Comparison of ENCODE assay signal across 9 cellular contexts in genomic region chr3:69058180-69058946, GRCh38. TPM values are rescaled to one million over a fixed set of nuclear protein-coding genes. Genes with fewer than 3 reads are reported as not detected.
DNase-seq lines count a peak whose midpoint lies in the region; ATAC-seq and TF ChIP-seq lines count a peak whose summit lies in the region.
"Had no signal": no experiment of that assay in that cellular context is flagged by ENCODE, and none has a peak within 500 bp of the region (broad histone marks: within the 10 kb centered on the region; RNA-seq: fewer than 3 reads in every experiment).

No MANE protein-coding gene starts in this region.

- H3K4me3 Mint-ChIP-seq in immature natural killer cell (peak overlapping the region; percentile 37 to 78 (median 74)), MCF 10A (ENCODE audit: unreplicated experiment) (no peak overlapping the region)

- peak; percentile 100 for ATAC-seq in GM18511 (IDR thresholded peaks at IDR 0.05; ENCODE audit: unreplicated experiment)
- peak; percentile 100 for ATAC-seq in GM21619 (IDR thresholded peaks at IDR 0.05; ENCODE audit: unreplicated experiment)

- peaks cover 24 to 42% (median 36%) of the 10 kb centered on the region in 3 donors for H3K36me3 Mint-ChIP-seq in immature natural killer cell
- peaks cover 62% of the 10 kb centered on the region for H3K36me3 Mint-ChIP-seq in MCF 10A (ENCODE audit: insufficient read depth, unreplicated experiment)

- CTCF ChIA-PET in MCF 10A (lab: Yijun Ruan, JAX): no interaction called here

- peaks cover 0 to under 1% (median 0%) of the 10 kb centered on the region in 3 donors for H3K27me3 Mint-ChIP-seq in immature natural killer cell (ENCODE audit: low read depth in 3 of 3)
- H3K27me3 Mint-ChIP-seq in MCF 10A (ENCODE audit: insufficient read depth, unreplicated experiment): no peaks in the 10 kb centered on the region

- POLR2A ChIA-PET in MCF 10A (lab: Yijun Ruan, JAX): interaction anchor here (1.6 to 1.9 kb wide), 3 partner anchors 20 to 28 kb away, joined by 3 to 7 read pairs (median 5); partner anchors contain the start of gene ARL6IP5

- H3K27ac Mint-ChIP-seq in immature natural killer cell: peak overlapping the region; percentile 88 to 98 (median 93)
- no peak overlapping the region for H3K27ac Mint-ChIP-seq in MCF 10A (ENCODE audit: low read depth, unreplicated experiment)

- H3K4me1 Mint-ChIP-seq in immature natural killer cell: peaks cover 22 to 42% of the 10 kb centered on the region in 2 donors
- H3K4me1 Mint-ChIP-seq in MCF 10A (ENCODE audit: insufficient read depth, unreplicated experiment): no peaks in the 10 kb centered on the region

- DNase-seq in Jurkat, Clone E6-1 (ENCODE audit: low read depth, low spot score): peak; percentile 75
- DNase-seq in immature natural killer cell (peak; percentile 44 to 59 (median 57)), MCF 10A (ENCODE audit: unreplicated experiment) (no peak), activated gamma-delta T cell (lab: John Stamatoyannopoulos, UW) (no peak), DMS 273 treated with DMSO at 0.1 percent for 48 hours (lab: John Stamatoyannopoulos, UW) (no peak)
- no peak for DNase-seq in activated CD4-positive, alpha-beta T cell treated with anti-CD3 and anti-CD28 coated beads, Interleukin-2, amount 50 U/mL, for 1 hour
- DNase-seq: foreskin melanocyte had no signal

- no TSS peak for BruUV-seq in MCF 10A (replicated peaks; lab: Mats Ljungman, UMichigan)

- H3K4me3 ChIP-seq in Jurkat, Clone E6-1 (ENCODE audit: low read length): no peak overlapping the region

- TF ChIP-seq CTCF in MCF 10A (IDR thresholded peaks at IDR 0.05; ENCODE audit: unreplicated experiment): no peak

- H3K9me3 Mint-ChIP-seq in immature natural killer cell: no peaks in the 10 kb centered on the region
- no peaks in the 10 kb centered on the region for H3K9me3 Mint-ChIP-seq in MCF 10A (ENCODE audit: unreplicated experiment)

- intact Hi-C loops in MCF 10A (cut with micrococcal nuclease): no loop called here

RNA-seq across cellular contexts. Expression of gene TMF1, which starts 6.2 kb away (rescaled TPM):
- 17.2 TPM for polyA plus RNA-seq in Jurkat, Clone E6-1 (2012; ENCODE audit: insufficient read depth, insufficient read length)
- 10 to 100 TPM; 18.5 to 41.0 (median 22.4) TPM for polyA plus RNA-seq in immature natural killer cell
- 50.2 and 52.4 TPM in 2 replicates for total RNA-seq in MCF 10A (2022)

RNA-seq across cellular contexts. Expression of gene UBA3, which starts 21.8 kb away (rescaled TPM):
- 97.8 TPM for polyA plus RNA-seq in Jurkat, Clone E6-1 (2012; ENCODE audit: insufficient read depth, insufficient read length)
- polyA plus RNA-seq in immature natural killer cell: 100 to 1,000 TPM in 1 of 3 donors, 10 to 100 TPM in 2; 45.3 to 110 (median 47.1) TPM
- 41.1 and 57.8 TPM in 2 replicates for total RNA-seq in MCF 10A (2022)

RNA-seq across cellular contexts. Expression of gene ARL6IP5, which starts 26.4 kb away (rescaled TPM):
- 73.4 TPM for polyA plus RNA-seq in Jurkat, Clone E6-1 (2012; ENCODE audit: insufficient read depth, insufficient read length)
- polyA plus RNA-seq in immature natural killer cell: 100 to 1,000 TPM; 423 to 653 (median 503) TPM
- 50.0 and 81.6 TPM in 2 replicates for total RNA-seq in MCF 10A (2022)

RNA-seq across cellular contexts. Expression of gene EOGT, which starts 44.9 kb away (rescaled TPM):
- 1.4 TPM for polyA plus RNA-seq in Jurkat, Clone E6-1 (2012; ENCODE audit: insufficient read depth, insufficient read length)
- polyA plus RNA-seq in immature natural killer cell: 1 to 10 TPM; 3.2 to 4.4 (median 3.9) TPM
- 40.9 and 41.7 TPM in 2 replicates for total RNA-seq in MCF 10A (2022)

Comparison
In these comparisons a context has a peak if more than half of its experiments do, and no peak if none do; other contexts are left out.
1. DNase-seq: peak in Jurkat, Clone E6-1 (single experiment) and immature natural killer cell (3 of 3); none in MCF 10A (single experiment), activated gamma-delta T cell (single experiment), DMS 273 treated with DMSO at 0.1 percent for 48 hours (single experiment) and activated CD4-positive, alpha-beta T cell treated with anti-CD3 and anti-CD28 coated beads, Interleukin-2, amount 50 U/mL, for 1 hour (single experiment).